22 cellular contexts compared by ENCODE assay signal in genomic region chr4:149985981-149986380, GRCh38.
"Had no signal": no experiment of that assay in that cellular context is flagged by ENCODE, and none has a peak within 500 bp of the region (broad histone marks: within the 10 kb centered on the region; RNA-seq: fewer than 3 reads in every experiment).

No MANE protein-coding gene starts in this region.

- H3K36me3 Mint-ChIP-seq: activated naive CD4-positive, alpha-beta T cell treated with anti-CD3 and anti-CD28 coated beads, Interleukin-2, amount 50 U/mL, for 24 hours; brain had no signal

- H3K4me3 Mint-ChIP-seq: activated B cell treated with CpG ODN at 0.5 μM for 24 hours; activated naive CD4-positive, alpha-beta T cell treated with anti-CD3 and anti-CD28 coated beads, Interleukin-2, amount 50 U/mL, for 24 hours; activated T-cell treated with anti-CD3 and anti-CD28 coated beads, Interleukin-2, amount 50 U/mL, for 24 hours had no signal

- H3K27ac Mint-ChIP-seq: activated B cell treated with CpG ODN at 0.5 μM for 24 hours; activated T-cell treated with anti-CD3 and anti-CD28 coated beads, Interleukin-2, amount 50 U/mL, for 24 hours had no signal

- ATAC-seq: gastroesophageal sphincter; left ventricle myocardium superior; pancreas; right cardiac atrium; stimulated activated naive CD8-positive, alpha-beta T cell treated with anti-CD3 and anti-CD28 coated beads, Interleukin-15, Interleukin-2, amounts not matched to agents 100 U/mL and 50 U/mL, for 24 hours; upper lobe of right lung had no signal

- DNase-seq: activated B cell treated with CpG ODN at 0.5 μM for 24 hours; activated CD4-positive, alpha-beta T cell treated with anti-CD3 and anti-CD28 coated beads, Interleukin-2, amount 50 U/mL, for 48 hours; activated CD8-positive, alpha-beta memory T cell treated with anti-CD3 and anti-CD28 coated beads, Interleukin-2, amount 50 U/mL, for 4 hours; activated effector memory CD4-positive, alpha-beta T cell treated with Interleukin-2 at 50 U/mL for 16 hours; activated T-cell treated with anti-CD3 and anti-CD28 coated beads, Interleukin-2, amount 50 U/mL, for 24 hours; anterior cingulate cortex; head of caudate nucleus; hypothalamus; left ventricle myocardium superior; mammary epithelial cell; midbrain; nephron progenitor cell; pancreas; right cardiac atrium; SK-N-SH; stimulated activated CD4-positive, alpha-beta T cell treated with anti-CD3 and anti-CD28 coated beads, Interleukin-4, amount 100 ng/mL, for 24 hours; stimulated activated naive CD8-positive, alpha-beta T cell treated with anti-CD3 and anti-CD28 coated beads, Interleukin-15, Interleukin-2, amounts not matched to agents 100 U/mL and 50 U/mL, for 24 hours; T-helper 9 cell; upper lobe of right lung had no signal

- H3K4me1 Mint-ChIP-seq: activated B cell treated with CpG ODN at 0.5 μM for 24 hours; activated naive CD4-positive, alpha-beta T cell treated with anti-CD3 and anti-CD28 coated beads, Interleukin-2, amount 50 U/mL, for 24 hours had no signal

- H3K9me3 Mint-ChIP-seq: activated B cell treated with CpG ODN at 0.5 μM for 24 hours; activated naive CD4-positive, alpha-beta T cell treated with anti-CD3 and anti-CD28 coated beads, Interleukin-2, amount 50 U/mL, for 24 hours; activated T-cell treated with anti-CD3 and anti-CD28 coated beads, Interleukin-2, amount 50 U/mL, for 24 hours; brain; nephron progenitor cell had no signal
